ENCODE assay signal across 12 cellular contexts in the genomic region with DNA sequence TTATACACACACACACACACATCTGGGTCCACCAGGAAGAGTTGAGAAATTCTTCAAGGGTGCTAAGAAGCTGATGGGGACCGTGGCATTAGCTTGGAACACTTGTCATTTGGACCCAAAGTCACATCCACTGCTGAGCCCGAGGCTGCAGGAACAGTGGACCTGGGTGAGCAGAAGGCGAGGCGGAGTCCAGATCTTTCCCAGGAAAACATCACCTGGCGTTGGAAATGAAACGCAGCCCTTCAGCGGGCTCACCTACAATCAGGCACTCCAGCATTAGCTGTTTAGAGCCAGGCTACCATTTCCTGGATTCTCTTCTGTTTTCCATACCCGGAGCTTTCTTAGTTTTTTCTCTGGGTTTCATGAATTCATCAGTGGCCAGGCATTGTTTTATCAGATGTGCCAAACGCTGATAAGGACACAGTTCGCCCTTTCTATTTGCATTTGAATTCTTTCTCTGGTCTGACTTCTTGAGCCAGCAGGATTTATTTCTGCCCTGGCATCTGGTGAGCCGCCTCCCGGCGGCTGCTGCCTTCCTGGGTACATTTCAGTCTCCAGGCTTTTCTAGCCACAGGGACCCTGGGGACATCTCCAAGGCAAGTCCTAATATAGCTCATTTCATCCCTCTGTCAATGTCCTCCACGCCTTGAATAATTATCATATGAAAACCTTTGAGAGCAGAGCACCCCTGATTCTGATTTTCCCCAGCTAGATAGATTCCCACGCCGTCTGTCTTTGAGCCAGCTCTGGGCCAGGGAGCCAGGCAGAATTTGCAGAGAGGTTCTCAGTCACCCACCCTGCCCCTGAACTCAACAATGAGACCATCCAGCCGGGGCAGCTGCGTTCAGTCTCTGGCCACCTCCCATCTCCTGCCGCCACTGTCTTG.
DNase-seq lines count a peak whose midpoint lies in the region; ATAC-seq and TF ChIP-seq lines count a peak whose summit lies in the region.
"Had no signal": no experiment of that assay in that cellular context is flagged by ENCODE, and none has a peak within 500 bp of the region (broad histone marks: within the 10 kb centered on the region; RNA-seq: fewer than 3 reads in every experiment).

No MANE protein-coding gene starts in this region.

- ATAC-seq in activated CD4-positive, CD25-positive, alpha-beta regulatory T cell treated with anti-CD3 and anti-CD28 coated beads, Interleukin-2, amount 50 U/mL, for 24 hours: no peak
- ATAC-seq: esophagus mucosa had no signal

- H3K4me3 ChIP-seq in endocrine pancreas (ENCODE audit: control insufficient read depth, insufficient read depth, low read length): peak overlapping the region; percentile 4
- H3K4me3 ChIP-seq in neuronal stem cell (ENCODE audit: low read length in 2 of 2): no peak overlapping the region
- no peak overlapping the region for H3K4me3 ChIP-seq in brain microvascular endothelial cell (ENCODE audit: low read depth, low read length)
- H3K4me3 ChIP-seq: hepatocyte had no signal

- H3K4ac ChIP-seq in neuronal stem cell (ENCODE audit: low read length): no peak overlapping the region

- no peak overlapping the region for H4K8ac ChIP-seq in neuronal stem cell (ENCODE audit: low read depth, low read length)

- H2AFZ ChIP-seq in neuronal stem cell (ENCODE audit: low read length): peak overlapping the region; percentile 81
- H2AFZ ChIP-seq: hepatocyte had no signal

- H2BK5ac ChIP-seq in neuronal stem cell (ENCODE audit: low read length): no peak overlapping the region

- no CpG with 5 or more reads among the region's 19 CpGs for WGBS in neuronal stem cell (ENCODE audit: extremely low coverage in 2 of 2, insufficient read length in 2 of 2, insufficient replicate concordance in 1 of 2), 2 donors

- H3K9me3 ChIP-seq in endocrine pancreas (ENCODE audit: control insufficient read depth, low read length) (no peaks in the 10 kb centered on the region), neuronal stem cell (replicated peaks in 1 of 2; ENCODE audit: control insufficient read depth in 2 of 2, insufficient read depth in 1 of 2, low read depth in 1 of 2, low read length in 2 of 2) (peaks cover 0 to 2% of the 10 kb centered on the region in 2 donors)

- H3K4me1 ChIP-seq in endocrine pancreas (ENCODE audit: control insufficient read depth, insufficient read depth, low read length) (no peaks in the 10 kb centered on the region), neuronal stem cell (ENCODE audit: control insufficient read depth in 2 of 2, insufficient read depth in 1 of 2, low read depth in 1 of 2, low read length in 2 of 2) (peaks cover 22 to 26% of the 10 kb centered on the region in 2 donors)

- in situ Hi-C loops in brain microvascular endothelial cell (cut with HindIII; ENCODE audit: low pct_ligation_motif_present, low sequenced_read_pairs): no loop called here

- DNase-seq in C1 segment of cervical spinal cord (lab: John Stamatoyannopoulos, UW): peak in 12 of 14 donors; percentile 9 to 71 (median 48)
- DNase-seq in NCI-H2171 (lab: John Stamatoyannopoulos, UW): peak; percentile 59
- no peak for DNase-seq in neuronal stem cell (ENCODE audit: low spot score)
- no peak for DNase-seq in SIG-M5 (lab: John Stamatoyannopoulos, UW)
- DNase-seq in RKO (ENCODE audit: low spot score): no peak
- DNase-seq in brain microvascular endothelial cell: no peak
- DNase-seq: activated CD4-positive, alpha-beta memory T cell treated with anti-CD3 and anti-CD28 coated beads for 36 hours; activated gamma-delta T cell had no signal

- H4K91ac ChIP-seq in neuronal stem cell (ENCODE audit: low read depth, low read length, poor library complexity): no peak overlapping the region

- H3K23ac ChIP-seq in neuronal stem cell (ENCODE audit: low read depth, low read length, poor library complexity): no peak overlapping the region

- no peak overlapping the region for H3K18ac ChIP-seq in neuronal stem cell (ENCODE audit: low read length)

- peaks cover 5% of the 10 kb centered on the region for H3K79me1 ChIP-seq in neuronal stem cell (ENCODE audit: low read depth, low read length)

- H3K14ac ChIP-seq in neuronal stem cell (ENCODE audit: low read length): no peak overlapping the region

- H3K36me3 ChIP-seq in endocrine pancreas (ENCODE audit: control insufficient read depth, insufficient read depth, low read length) (no peaks in the 10 kb centered on the region), neuronal stem cell (replicated peaks in 1 of 2; ENCODE audit: control insufficient read depth in 2 of 2, insufficient read depth in 2 of 2, low read length in 2 of 2) (no peaks in the 10 kb centered on the region), brain microvascular endothelial cell (replicated peaks) (no peaks in the 10 kb centered on the region)

- no peak overlapping the region for H3K4me2 ChIP-seq in neuronal stem cell (ENCODE audit: insufficient read depth, low read length, poor library complexity, severe bottlenecking)
- H3K4me2 ChIP-seq: hepatocyte had no signal

- peak overlapping the region; percentile 4 for H2BK15ac ChIP-seq in neuronal stem cell (ENCODE audit: low read length)

- H2BK12ac ChIP-seq in neuronal stem cell (ENCODE audit: low read length): no peak overlapping the region

- no peak overlapping the region for H2AK5ac ChIP-seq in neuronal stem cell (ENCODE audit: low read depth, low read length)

- TF ChIP-seq CTCF in brain microvascular endothelial cell (IDR thresholded peaks at IDR 0.05; ENCODE audit: low read depth, low read length, missing control alignments): no peak

- H3K27ac ChIP-seq in neuronal stem cell (replicated peaks; ENCODE audit: low read length): no peak overlapping the region
- H3K27ac ChIP-seq in brain microvascular endothelial cell: no peak overlapping the region

- no peaks in the 10 kb centered on the region for H3K27me3 ChIP-seq in endocrine pancreas (ENCODE audit: control insufficient read depth, insufficient read depth, low read length)
- peaks cover 0 to 4% (median 0%) of the 10 kb centered on the region in 3 experiments for H3K27me3 ChIP-seq in neuronal stem cell (ENCODE audit: control insufficient read depth in 3 of 3, insufficient read depth in 3 of 3, low read depth in 1 of 3, low read length in 3 of 3)
- no peaks in the 10 kb centered on the region for H3K27me3 ChIP-seq in brain microvascular endothelial cell (replicated peaks)
- H3K27me3 ChIP-seq: hepatocyte had no signal

- no peak overlapping the region for H2BK120ac ChIP-seq in neuronal stem cell (ENCODE audit: low read depth, low read length)

- H3K9ac ChIP-seq in endocrine pancreas (ENCODE audit: control insufficient read depth, insufficient read depth, low read length) (no peak overlapping the region), neuronal stem cell (ENCODE audit: low read depth, low read length, poor library complexity) (no peak overlapping the region)

Comparison
In these comparisons a context has a peak if more than half of its experiments do, and no peak if none do; other contexts are left out.
1. DNase-seq: peak in C1 segment of cervical spinal cord (12 of 14) and NCI-H2171 (single experiment); none in neuronal stem cell (single experiment), SIG-M5 (single experiment), RKO (single experiment) and brain microvascular endothelial cell (single experiment).